Comparison of ENCODE assay signal across 1 cellular context in genomic region chr17:13407381-13407780, GRCh38.
TF ChIP-seq lines count a peak whose summit lies in the region.

No MANE protein-coding gene starts in this region.

TF ChIP-seq in IMR-90, 13 proteins besides CTCF, POLR2A, EP300 and RAD21 (continued from another document):
- TF ChIP-seq, protein P1, sequence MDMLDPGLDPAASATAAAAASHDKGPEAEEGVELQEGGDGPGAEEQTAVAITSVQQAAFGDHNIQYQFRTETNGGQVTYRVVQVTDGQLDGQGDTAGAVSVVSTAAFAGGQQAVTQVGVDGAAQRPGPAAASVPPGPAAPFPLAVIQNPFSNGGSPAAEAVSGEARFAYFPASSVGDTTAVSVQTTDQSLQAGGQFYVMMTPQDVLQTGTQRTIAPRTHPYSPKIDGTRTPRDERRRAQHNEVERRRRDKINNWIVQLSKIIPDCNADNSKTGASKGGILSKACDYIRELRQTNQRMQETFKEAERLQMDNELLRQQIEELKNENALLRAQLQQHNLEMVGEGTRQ (IDR thresholded peaks at IDR 0.05; ENCODE audit: low read depth, low read length): no peak
- no peak for TF ChIP-seq NFE2L2 (IDR thresholded peaks at IDR 0.05; ENCODE audit: low read depth, low read length)
- TF ChIP-seq CHD1 (IDR thresholded peaks at IDR 0.05; ENCODE audit: low read depth, low read length): no peak
- no peak for TF ChIP-seq FOS (IDR thresholded peaks at IDR 0.05; ENCODE audit: low read depth, low read length)
- no peak for TF ChIP-seq MAFK (IDR thresholded peaks at IDR 0.05; ENCODE audit: low read depth, low read length)
